ENCODE assay signal across 1 cellular context in genomic region chrX:12919620-12920019, GRCh38.
TF ChIP-seq lines count a peak whose summit lies in the region.

No MANE protein-coding gene starts in this region.

TF ChIP-seq in HCT116, 20 proteins besides CTCF, POLR2A, EP300 and RAD21:
- TF ChIP-seq SIN3A (IDR thresholded peaks at IDR 0.05; ENCODE audit: low read depth) (no peak), REST (IDR thresholded peaks at IDR 0.05; ENCODE audit: low read depth) (peak; percentile 29)
TF ChIP-seq in HCT116: peak in this region for 1.
